8 cellular contexts compared by ENCODE assay signal in the genomic region with DNA sequence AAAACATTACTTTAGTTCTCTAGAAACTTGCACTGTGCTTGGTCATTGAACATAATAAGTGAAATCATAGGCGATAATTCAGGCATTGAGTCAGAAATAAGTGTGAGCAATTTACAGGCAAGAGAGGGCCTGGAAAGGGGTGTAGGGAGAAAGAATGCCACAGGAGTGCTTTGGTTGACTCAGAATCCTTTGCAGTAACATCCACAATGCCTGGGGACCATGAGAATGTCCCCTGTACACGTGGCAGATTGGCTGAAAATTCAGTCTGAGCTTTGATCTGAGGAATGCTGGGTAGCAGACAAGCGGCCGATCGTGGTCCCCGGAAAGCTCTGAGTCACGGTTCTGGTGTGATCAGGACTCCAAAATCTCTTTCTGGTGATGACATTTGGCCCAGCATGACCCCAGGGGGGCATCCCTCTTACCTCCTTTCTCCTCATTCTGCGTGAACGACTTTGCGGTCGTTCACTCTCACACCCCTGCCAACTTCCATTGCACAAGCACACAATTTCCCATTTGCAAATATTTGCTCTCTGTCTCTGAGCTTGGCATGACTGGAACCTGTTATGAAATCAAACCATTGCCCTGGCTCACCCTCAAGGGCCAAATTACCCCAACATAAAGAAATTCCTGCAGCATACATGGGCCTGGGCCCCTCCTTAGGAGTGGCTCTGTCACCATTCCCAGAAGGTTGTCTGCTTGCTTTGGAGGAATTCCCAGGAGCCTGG.
DNase-seq lines count a peak whose midpoint lies in the region; ATAC-seq and TF ChIP-seq lines count a peak whose summit lies in the region.

No MANE protein-coding gene starts in this region.

- H3K9me3 ChIP-seq in breast epithelium (no peaks in the 10 kb centered on the region), lower lobe of right lung (no peaks in the 10 kb centered on the region)

- no peaks in the 10 kb centered on the region for H3K27me3 Mint-ChIP-seq in activated T-cell treated with anti-CD3 and anti-CD28 coated beads, Interleukin-2, amount 50 U/mL, for 24 hours

- H3K27ac ChIP-seq in breast epithelium (peak overlapping the region; percentile 76 to 82), lower lobe of right lung (peak overlapping the region; percentile 78)

- TF ChIP-seq POLR2A in breast epithelium (IDR thresholded peaks at IDR 0.05): no peak

- ATAC-seq in lower lobe of right lung (peak; percentile 88 to 93), HG03565 (IDR thresholded peaks at IDR 0.05; ENCODE audit: unreplicated experiment) (no peak)

- TF ChIP-seq CTCF in breast epithelium (IDR thresholded peaks at IDR 0.05) (no peak), lower lobe of right lung (IDR thresholded peaks at IDR 0.05) (no peak)

- H3K9me3 Mint-ChIP-seq in activated T-cell treated with anti-CD3 and anti-CD28 coated beads, Interleukin-2, amount 50 U/mL, for 24 hours: no peaks in the 10 kb centered on the region

- H3K36me3 Mint-ChIP-seq in activated T-cell treated with anti-CD3 and anti-CD28 coated beads, Interleukin-2, amount 50 U/mL, for 24 hours (ENCODE audit: low read depth): peaks cover 2% of the 10 kb centered on the region

- no peak overlapping the region for H3K4me3 Mint-ChIP-seq in activated T-cell treated with anti-CD3 and anti-CD28 coated beads, Interleukin-2, amount 50 U/mL, for 24 hours

- H3K27me3 ChIP-seq in breast epithelium: no peaks in the 10 kb centered on the region
- no peaks in the 10 kb centered on the region for H3K27me3 ChIP-seq in lower lobe of right lung (ENCODE audit: low read depth)

- DNase-seq in A172 (ENCODE audit: low spot score) (peak; percentile 55), HuH-7 (ENCODE audit: low spot score) (peak; percentile 54), breast epithelium (ENCODE audit: low spot score in 2 of 2) (peak in 1 of 2 donors; percentile 77), lower lobe of right lung (peak; percentile 61), NCI-H526 treated with DMSO at 0.1 percent for 48 hours (lab: John Stamatoyannopoulos, UW) (no peak)
- DNase-seq in activated T-cell treated with anti-CD3 and anti-CD28 coated beads, Interleukin-2, amount 50 U/mL, for 24 hours: no peak
- DNase-seq in activated CD8-positive, alpha-beta memory T cell treated with anti-CD3 and anti-CD28 coated beads, Interleukin-2, amount 50 U/mL, for 4 hours: no peak

- peaks cover 0 to 11% of the 10 kb centered on the region in 2 donors for H3K4me1 ChIP-seq in breast epithelium
- peaks cover 32% of the 10 kb centered on the region for H3K4me1 ChIP-seq in lower lobe of right lung

- H3K36me3 ChIP-seq in breast epithelium (no peaks in the 10 kb centered on the region), lower lobe of right lung (peaks cover 15% of the 10 kb centered on the region)

- peaks cover 10% of the 10 kb centered on the region for H3K4me1 Mint-ChIP-seq in activated T-cell treated with anti-CD3 and anti-CD28 coated beads, Interleukin-2, amount 50 U/mL, for 24 hours (ENCODE audit: low read depth)

- H3K4me3 ChIP-seq in breast epithelium (no peak overlapping the region), lower lobe of right lung (no peak overlapping the region)

- intact Hi-C loops in breast epithelium (cut with DNase I; ENCODE audit: low total_unique reads): no loop called here
- intact Hi-C loops in lower lobe of right lung (cut with DNase I): no loop called here

- no peak overlapping the region for H3K27ac Mint-ChIP-seq in activated T-cell treated with anti-CD3 and anti-CD28 coated beads, Interleukin-2, amount 50 U/mL, for 24 hours

Comparison
In these comparisons a context has a peak if more than half of its experiments do, and no peak if none do; other contexts are left out.
1. DNase-seq: peak in A172 (single experiment), HuH-7 (single experiment) and lower lobe of right lung (single experiment); none in activated T-cell treated with anti-CD3 and anti-CD28 coated beads, Interleukin-2, amount 50 U/mL, for 24 hours (single experiment), activated CD8-positive, alpha-beta memory T cell treated with anti-CD3 and anti-CD28 coated beads, Interleukin-2, amount 50 U/mL, for 4 hours (single experiment) and NCI-H526 treated with DMSO at 0.1 percent for 48 hours (single experiment).